Comparison of ENCODE assay signal across 20 cellular contexts in the genomic region with DNA sequence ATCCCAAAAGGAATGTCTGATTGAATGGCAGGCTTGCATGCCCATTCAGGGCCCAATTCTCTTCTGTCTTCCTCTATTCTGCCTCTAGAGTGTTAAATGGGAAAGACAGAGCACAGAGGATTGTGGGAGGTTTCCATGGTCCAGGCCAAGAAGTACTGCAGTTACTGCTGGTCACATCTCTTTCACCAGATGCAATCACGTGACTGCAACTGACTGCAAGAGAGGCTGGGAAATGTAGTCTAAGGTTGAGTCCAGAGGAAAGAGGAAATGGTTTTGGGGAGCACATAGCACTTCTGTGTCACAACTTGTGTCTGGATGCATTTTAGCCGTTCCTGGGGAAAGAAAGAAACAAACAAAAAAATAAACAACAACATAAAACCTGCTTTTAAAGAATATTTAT.
A peak's percentile ranks its signal among the peaks of the same experiment; 100 is the strongest.
DNase-seq lines count a peak whose midpoint lies in the region; ATAC-seq, FAIRE-seq and TF ChIP-seq lines count a peak whose summit lies in the region.
"Had no signal": no experiment of that assay in that cellular context is flagged by ENCODE, and none has a peak within 500 bp of the region (broad histone marks: within the 10 kb centered on the region; RNA-seq: fewer than 3 reads in every experiment).

No MANE protein-coding gene starts in this region.

- TF ChIP-seq POLR2A in HepG2 (IDR thresholded peaks at IDR 0.05; ENCODE audit: insufficient read depth in 1 of 2, low read depth in 2 of 2, low read length in 2 of 2) (no peak), right lobe of liver (IDR thresholded peaks at IDR 0.05) (no peak), upper lobe of left lung (IDR thresholded peaks at IDR 0.05) (no peak)

- TF ChIP-seq CTCF in HepG2 (CRISPR knock-in tag; IDR thresholded peaks at IDR 0.05) (no peak), right lobe of liver (IDR thresholded peaks at IDR 0.05) (no peak), cardiac fibroblast (IDR thresholded peaks at IDR 0.05; ENCODE audit: low read depth, low read length) (no peak), upper lobe of left lung (IDR thresholded peaks at IDR 0.05) (no peak)

- POLR2A ChIA-PET in HepG2 (lab: Yijun Ruan, JAX): no interaction called here

- TF ChIP-seq RAD21 in HepG2 (CRISPR knock-in tag; IDR thresholded peaks at IDR 0.05): no peak

- no peak overlapping the region for H2AFZ ChIP-seq in HepG2 (ENCODE audit: low read length)

- H3K27ac ChIP-seq in HepG2 (ENCODE audit: extremely low read length, insufficient read depth, low read length) (no peak overlapping the region), right lobe of liver (no peak overlapping the region), upper lobe of left lung (no peak overlapping the region)
- H3K27ac ChIP-seq: gastrocnemius medialis had no signal

- TF ChIP-seq EP300 in HepG2 (IDR thresholded peaks at IDR 0.05; ENCODE audit: low read depth in 2 of 2, low read length in 2 of 2) (no peak), HepG2 (CRISPR knock-in tag; IDR thresholded peaks at IDR 0.05; ENCODE audit: borderline replicate concordance) (no peak), upper lobe of left lung (IDR thresholded peaks at IDR 0.05) (no peak)

- BruUV-seq in HepG2 (replicated peaks; lab: Mats Ljungman, UMichigan): no TSS peak

- H3K9ac ChIP-seq in HepG2 (ENCODE audit: insufficient read depth, low read depth, low read length): no peak overlapping the region

- H4K20me1 ChIP-seq in HepG2 (ENCODE audit: insufficient read depth, low read length): no peaks in the 10 kb centered on the region

- H3K9me3 ChIP-seq in HepG2 (ENCODE audit: low read length) (no peaks in the 10 kb centered on the region), right lobe of liver (no peaks in the 10 kb centered on the region), upper lobe of left lung (no peaks in the 10 kb centered on the region)
- H3K9me3 ChIP-seq: gastrocnemius medialis had no signal

- DNase-seq in HepG2 (ENCODE audit: low spot score) (peak; percentile 6), right lobe of liver (no peak), NOMO-1 treated with DMSO at 0.1 percent for 48 hours (lab: John Stamatoyannopoulos, UW; ENCODE audit: unreplicated experiment) (peak; percentile 73), cardiac fibroblast (ENCODE audit: low read depth in 2 of 2) (peak; percentile 1 to 13), upper lobe of left lung (no peak), DMS 273 (lab: John Stamatoyannopoulos, UW; ENCODE audit: unreplicated experiment) (no peak), NCI-H1930 (lab: John Stamatoyannopoulos, UW) (no peak)
- DNase-seq: activated CD4-positive, CD25-positive, alpha-beta regulatory T cell treated with anti-CD3 and anti-CD28 coated beads, Interleukin-2, amount 50 U/mL, for 72 hours; activated naive CD8-positive, alpha-beta T cell treated with anti-CD3 and anti-CD28 coated beads for 36 hours; COR-L47; gastrocnemius medialis; HCEC 1CT; islet precursor cell; MM.1S; NCI-H2171; NK-92 treated with Interleukin-12 subunit alpha and Interleukin-12 subunit beta, amount 100 ng/mL, for 24 hours; occipital lobe; stimulated activated naive CD4-positive, alpha-beta T cell treated with Interleukin-2 at 50 U/mL for 16 hours had no signal

- ATAC-seq in HepG2 (no peak; the same call in 2 of the 3 replicates), right lobe of liver (no peak), upper lobe of left lung (ENCODE audit: low FRiP score in 2 of 2) (no peak), HG03432 (IDR thresholded peaks at IDR 0.05; ENCODE audit: unreplicated experiment) (no peak)
- ATAC-seq: gastrocnemius medialis had no signal

- no peak overlapping the region for H3K4me2 ChIP-seq in HepG2 (ENCODE audit: low read depth, low read length)

- in situ Hi-C loops in HepG2 (cut with HindIII; ENCODE audit: extremely low pct_ligation_motif_present, low pct_unique_long_range_greater_than_20kb): no loop called here

- CTCF ChIA-PET in HepG2 (lab: Yijun Ruan, JAX; ENCODE audit: low intra/inter-chr PET ratio, low total read pairs): no interaction called here

- 0% methylated on average over 2 of the region's 2 CpGs for WGBS in HepG2 (ENCODE audit: low lambda C conversion rate)
- WGBS in right lobe of liver (ENCODE audit: insufficient coverage, low coverage, low lambda C conversion rate, missing lambda C conversion rate): 35% methylated on average over 2 of the region's 2 CpGs
- 63 to 67% methylated on average over 2 of the region's 2 CpGs for WGBS in upper lobe of left lung, 2 donors

- no peak for FAIRE-seq in HepG2 (lab: Jason Lieb, UNC)
- FAIRE-seq: bronchial epithelial cell had no signal

- no peaks in the 10 kb centered on the region for H3K27me3 ChIP-seq in HepG2 (ENCODE audit: control insufficient read depth in 1 of 2, insufficient read depth in 2 of 2, low read length in 2 of 2)
- no peaks in the 10 kb centered on the region for H3K27me3 ChIP-seq in right lobe of liver
- H3K27me3 ChIP-seq in upper lobe of left lung: no peaks in the 10 kb centered on the region
- H3K27me3 ChIP-seq: gastrocnemius medialis had no signal

- no peaks in the 10 kb centered on the region for H3K79me2 ChIP-seq in HepG2 (ENCODE audit: insufficient read depth, low read length)

- no peaks in the 10 kb centered on the region for H3K4me1 ChIP-seq in HepG2 (ENCODE audit: insufficient read depth, low read length)
- H3K4me1 ChIP-seq in right lobe of liver: no peaks in the 10 kb centered on the region
- H3K4me1 ChIP-seq in upper lobe of left lung: no peaks in the 10 kb centered on the region
- H3K4me1 ChIP-seq: gastrocnemius medialis had no signal

- no peaks in the 10 kb centered on the region for H3K36me3 ChIP-seq in HepG2 (replicated peaks in 1 of 2; ENCODE audit: control insufficient read depth in 1 of 2, insufficient read depth in 2 of 2, low read length in 2 of 2)
- H3K36me3 ChIP-seq in right lobe of liver: no peaks in the 10 kb centered on the region
- H3K36me3 ChIP-seq in upper lobe of left lung: no peaks in the 10 kb centered on the region
- H3K36me3 ChIP-seq: gastrocnemius medialis had no signal

- intact Hi-C loops in HepG2 (cut with micrococcal nuclease; ENCODE audit: unreplicated experiment) (no loop called here), right lobe of liver (cut with DNase I) (no loop called here)

- H3K4me3 ChIP-seq in HepG2 (replicated peaks in 1 of 3; ENCODE audit: insufficient read depth in 1 of 3, low read depth in 2 of 3, low read length in 3 of 3) (no peak overlapping the region), right lobe of liver (no peak overlapping the region), cardiac fibroblast (replicated peaks in 1 of 2; ENCODE audit: low read depth in 2 of 2, low read length in 2 of 2) (no peak overlapping the region), upper lobe of left lung (no peak overlapping the region)
- H3K4me3 ChIP-seq: gastrocnemius medialis had no signal

TF ChIP-seq in HepG2, 621 proteins besides CTCF, POLR2A, EP300 and RAD21 (continues in another document):
- TF ChIP-seq THAP11 (CRISPR knock-in tag; IDR thresholded peaks at IDR 0.05) (peak; percentile 59), USF2 (IDR thresholded peaks at IDR 0.05; ENCODE audit: low read depth, low read length) (peak; percentile 69), USF2 (CRISPR knock-in tag; IDR thresholded peaks at IDR 0.05; ENCODE audit: borderline replicate concordance) (peak; percentile 42; the same call in 1 of the 2 replicates)

Comparison
In these comparisons a context has a peak if more than half of its experiments do, and no peak if none do; other contexts are left out.
1. DNase-seq: peak in HepG2 (single experiment), NOMO-1 treated with DMSO at 0.1 percent for 48 hours (single experiment) and cardiac fibroblast (2 of 2); none in right lobe of liver (0 of 3), upper lobe of left lung (0 of 2), DMS 273 (single experiment) and NCI-H1930 (0 of 2).